Comparison of ENCODE assay signal across 15 cellular contexts in genomic region chrX:46683023-46683422, GRCh38.
DNase-seq lines count a peak whose midpoint lies in the region; ATAC-seq, FAIRE-seq and TF ChIP-seq lines count a peak whose summit lies in the region.
"Had no signal": no experiment of that assay in that cellular context is flagged by ENCODE, and none has a peak within 500 bp of the region (broad histone marks: within the 10 kb centered on the region; RNA-seq: fewer than 3 reads in every experiment).

No MANE protein-coding gene starts in this region.

- H3K36me3 ChIP-seq in bronchial epithelial cell (ENCODE audit: control insufficient read depth, insufficient read depth, low read length) (no peaks in the 10 kb centered on the region), kidney (ENCODE audit: control insufficient read depth in 1 of 2, insufficient read depth in 2 of 2, low read length in 2 of 2) (no peaks in the 10 kb centered on the region)
- H3K36me3 ChIP-seq: cardiac muscle cell, spleen had no signal

- H3K4me1 ChIP-seq in kidney (ENCODE audit: control insufficient read depth in 1 of 2, insufficient read depth in 1 of 2, low read depth in 1 of 2, low read length in 2 of 2): no peaks in the 10 kb centered on the region
- H3K4me1 ChIP-seq: spleen had no signal

- TF ChIP-seq CTCF in bronchial epithelial cell (IDR thresholded peaks at IDR 0.05; ENCODE audit: insufficient read depth, low read length, severe bottlenecking) (no peak), kidney (IDR thresholded peaks at IDR 0.05; ENCODE audit: borderline replicate concordance, extremely low read depth, insufficient read depth) (no peak)

- H3K27me3 ChIP-seq in bronchial epithelial cell (ENCODE audit: control insufficient read depth, insufficient read depth, low read length): no peaks in the 10 kb centered on the region
- H3K27me3 ChIP-seq: cardiac muscle cell, spleen had no signal

- FAIRE-seq in bronchial epithelial cell (lab: Jason Lieb, UNC) (peak; percentile 58), kidney (lab: Jason Lieb, UNC) (no peak)

- H3K9ac ChIP-seq in kidney (ENCODE audit: low read length in 2 of 2): no peak overlapping the region

- peak; percentile 21 to 56 for ATAC-seq in activated CD4-positive, CD25-positive, alpha-beta regulatory T cell treated with anti-CD3 and anti-CD28 coated beads, Interleukin-2, amount 50 U/mL, for 24 hours
- ATAC-seq in HG03280 (IDR thresholded peaks at IDR 0.05; ENCODE audit: unreplicated experiment): no peak
- ATAC-seq: mucosa of descending colon had no signal

- no peaks in the 10 kb centered on the region for H3K9me3 ChIP-seq in kidney (ENCODE audit: control insufficient read depth in 1 of 2, low read length in 2 of 2)
- H3K9me3 ChIP-seq: mucosa of descending colon, spleen had no signal

- intact Hi-C loops in kidney (cut with DNase I): no loop called here

- no peak overlapping the region for H3K27ac ChIP-seq in kidney (ENCODE audit: low read depth in 2 of 2, low read length in 2 of 2)
- H3K27ac ChIP-seq: cardiac muscle cell, SK-N-MC, spleen had no signal

- no peak for DNase-seq in activated CD4-positive, CD25-positive, alpha-beta regulatory T cell (lab: John Stamatoyannopoulos, UW)
- DNase-seq in HuH-7.5 (ENCODE audit: low spot score) (peak; percentile 4), bronchial epithelial cell (ENCODE audit: low read depth) (no peak), renal cortical epithelial cell (ENCODE audit: low read depth) (peak; percentile 9), C1 segment of cervical spinal cord (lab: John Stamatoyannopoulos, UW) (no peak), kidney (no peak)
- DNase-seq: COR-L47, MM.1S, mucosa of descending colon, NCI-H2107, spleen had no signal

- H3K4me3 ChIP-seq in bronchial epithelial cell (ENCODE audit: low read depth, low read length) (no peak overlapping the region), kidney (ENCODE audit: low read length in 2 of 2) (no peak overlapping the region)
- H3K4me3 ChIP-seq: cardiac muscle cell, mucosa of descending colon, SK-N-MC, spleen had no signal

Comparison
In these comparisons a context has a peak if more than half of its experiments do, and no peak if none do; other contexts are left out.
1. DNase-seq: peak in HuH-7.5 (single experiment) and renal cortical epithelial cell (single experiment); none in activated CD4-positive, CD25-positive, alpha-beta regulatory T cell (0 of 4), bronchial epithelial cell (single experiment), C1 segment of cervical spinal cord (0 of 14) and kidney (single experiment).